ENCODE assay signal across 24 cellular contexts in genomic region chr4:177726111-177726510, GRCh38.
DNase-seq lines count a peak whose midpoint lies in the region; ATAC-seq and TF ChIP-seq lines count a peak whose summit lies in the region.
"Had no signal": no experiment of that assay in that cellular context is flagged by ENCODE, and none has a peak within 500 bp of the region (broad histone marks: within the 10 kb centered on the region; RNA-seq: fewer than 3 reads in every experiment).

No MANE protein-coding gene starts in this region.

- H3K27me3 ChIP-seq in breast epithelium (no peaks in the 10 kb centered on the region), fibroblast of lung (ENCODE audit: control insufficient read depth, insufficient read depth, low read length) (no peaks in the 10 kb centered on the region), A673 (replicated peaks; ENCODE audit: insufficient read depth, low read depth, low read length, poor library complexity) (no peaks in the 10 kb centered on the region)
- H3K27me3 ChIP-seq: cardiac muscle cell, SJSA1 had no signal

- H3K9me3 ChIP-seq in breast epithelium, result no peaks in the 10 kb centered on the region
- H3K9me3 ChIP-seq in fibroblast of lung (ENCODE audit: control insufficient read depth, insufficient read depth, low read depth, low read length), result no peaks in the 10 kb centered on the region
- no peaks in the 10 kb centered on the region for H3K9me3 ChIP-seq in A673 (ENCODE audit: low read depth, low read length, poor library complexity, severe bottlenecking)
- H3K9me3 ChIP-seq: SJSA1 had no signal

- H3K4me1 Mint-ChIP-seq in MCF 10A (ENCODE audit: insufficient read depth, unreplicated experiment), result peaks cover 6% of the 10 kb centered on the region
- H3K4me1 Mint-ChIP-seq: B cell; CD8-positive, alpha-beta memory T cell had no signal

- H3K79me2 ChIP-seq in fibroblast of lung (ENCODE audit: control insufficient read depth, insufficient read depth, low read length), result no peaks in the 10 kb centered on the region

- POLR2A ChIA-PET in MCF 10A (lab: Yijun Ruan, JAX), result no interaction called here
- POLR2A ChIA-PET in A673 (lab: Charles Lee; ENCODE audit: low non-redundant PET), result no interaction called here

- peak overlapping the region; percentile 1 for H3K27ac Mint-ChIP-seq in MCF 10A (ENCODE audit: low read depth, unreplicated experiment)
- H3K27ac Mint-ChIP-seq: activated T-cell treated with anti-CD3 and anti-CD28 coated beads, Interleukin-2, amount 50 U/mL, for 24 hours; B cell; CD8-positive, alpha-beta memory T cell; endodermal cell; progenitor cell of endocrine pancreas had no signal

- BruUV-seq in MCF 10A (replicated peaks; lab: Mats Ljungman, UMichigan) (no TSS peak), A673 (replicated peaks; lab: Mats Ljungman, UMichigan) (no TSS peak)

- no peak for TF ChIP-seq POLR2A in breast epithelium (IDR thresholded peaks at IDR 0.05)

- CTCF ChIA-PET in MCF 10A (lab: Yijun Ruan, JAX) (no interaction called here), A673 (lab: Charles Lee) (no interaction called here)

- intact Hi-C loops in MCF 10A (cut with micrococcal nuclease) (no loop called here), breast epithelium (cut with DNase I; ENCODE audit: low total_unique reads) (no loop called here), A673 (cut with micrococcal nuclease; ENCODE audit: unreplicated experiment) (no loop called here)

- H3K4me1 ChIP-seq in breast epithelium, result no peaks in the 10 kb centered on the region
- H3K4me1 ChIP-seq in fibroblast of lung (ENCODE audit: control insufficient read depth, extremely low read depth, insufficient read depth, low read length), result no peaks in the 10 kb centered on the region
- H3K4me1 ChIP-seq in A673 (ENCODE audit: insufficient read depth, low read length, poor library complexity, severe bottlenecking), result no peaks in the 10 kb centered on the region
- H3K4me1 ChIP-seq: SJSA1 had no signal

- H4K20me1 ChIP-seq in fibroblast of lung (ENCODE audit: control insufficient read depth, extremely low read depth, insufficient read depth, low read length), result no peaks in the 10 kb centered on the region

- H3K9ac ChIP-seq in fibroblast of lung (ENCODE audit: insufficient read depth, low read length), result no peak overlapping the region

- H2AFZ ChIP-seq in fibroblast of lung (ENCODE audit: low read length), result no peak overlapping the region

- no peaks in the 10 kb centered on the region for H3K36me3 Mint-ChIP-seq in MCF 10A (ENCODE audit: insufficient read depth, unreplicated experiment)
- H3K36me3 Mint-ChIP-seq: CD8-positive, alpha-beta memory T cell had no signal

- no peak overlapping the region for H3K4me2 ChIP-seq in fibroblast of lung (ENCODE audit: extremely low read depth, insufficient read depth, low read length)

- H3K27me3 Mint-ChIP-seq in MCF 10A (ENCODE audit: insufficient read depth, unreplicated experiment), result no peaks in the 10 kb centered on the region
- H3K27me3 Mint-ChIP-seq: activated T-cell treated with anti-CD3 and anti-CD28 coated beads, Interleukin-2, amount 50 U/mL, for 24 hours; B cell; progenitor cell of endocrine pancreas had no signal

- H3K36me3 ChIP-seq in breast epithelium (no peaks in the 10 kb centered on the region), fibroblast of lung (ENCODE audit: control insufficient read depth, insufficient read depth, low read length) (no peaks in the 10 kb centered on the region), A673 (ENCODE audit: insufficient read depth, low read length, poor library complexity, severe bottlenecking) (no peaks in the 10 kb centered on the region)
- H3K36me3 ChIP-seq: cardiac muscle cell, SJSA1 had no signal

- H3K27ac ChIP-seq in breast epithelium (no peak overlapping the region), fibroblast of lung (ENCODE audit: insufficient read depth, low read length) (no peak overlapping the region), A673 (ENCODE audit: low read depth, low read length, poor library complexity, severe bottlenecking) (no peak overlapping the region)
- H3K27ac ChIP-seq: cardiac muscle cell, SJSA1 had no signal

- H3K4me3 ChIP-seq in breast epithelium (no peak overlapping the region), fibroblast of lung (replicated peaks in 1 of 4; ENCODE audit: control extremely low read depth in 1 of 4, insufficient read depth in 1 of 4, low read depth in 3 of 4, low read length in 4 of 4) (no peak overlapping the region), skeletal muscle cell (ENCODE audit: low read depth, low read length) (no peak overlapping the region), A673 (ENCODE audit: low read depth, low read length, poor library complexity, severe bottlenecking) (no peak overlapping the region)
- H3K4me3 ChIP-seq: cardiac muscle cell, SJSA1 had no signal

- TF ChIP-seq CTCF in MCF 10A (IDR thresholded peaks at IDR 0.05; ENCODE audit: unreplicated experiment) (no peak), breast epithelium (IDR thresholded peaks at IDR 0.05) (no peak), fibroblast of lung (conservative IDR thresholded peaks at IDR 0.05 in 1 of 2, IDR thresholded peaks at IDR 0.05 in 1 of 2; ENCODE audit: low read depth in 1 of 2, low read length in 2 of 2) (no peak), omental fat pad (IDR thresholded peaks at IDR 0.05) (no peak), A673 (conservative IDR thresholded peaks at IDR 0.05; ENCODE audit: low read depth, low read length) (no peak)

- peak; percentile 72 for DNase-seq in MCF 10A (ENCODE audit: unreplicated experiment)
- no peak for DNase-seq in breast epithelium (ENCODE audit: low spot score in 2 of 2)
- peak; percentile 10 for DNase-seq in RPMI7951 (ENCODE audit: low read depth)
- DNase-seq in fibroblast of lung (ENCODE audit: low read depth in 2 of 2), result peak; percentile 41 to 62
- peak; percentile 22 for DNase-seq in skeletal muscle cell (ENCODE audit: low read depth)
- DNase-seq in omental fat pad (ENCODE audit: low spot score), result no peak
- no peak for DNase-seq in NCI-H2107 treated with DMSO at 0.1 percent for 48 hours (lab: John Stamatoyannopoulos, UW; ENCODE audit: unreplicated experiment)
- no peak for DNase-seq in A673 (ENCODE audit: low spot score)
- DNase-seq: activated CD4-positive, alpha-beta T cell treated with anti-CD3 and anti-CD28 coated beads for 4 hours; activated T-cell treated with anti-CD3 and anti-CD28 coated beads, Interleukin-2, amount 50 U/mL, for 24 hours; CD8-positive, alpha-beta memory T cell; cortex of kidney; DMS153; endodermal cell; glutamatergic neuron; H7; NCI-H1105; NCI-H2029; NCI-H345; substantia nigra had no signal

- peaks cover 5% of the 10 kb centered on the region for H3K9me3 Mint-ChIP-seq in MCF 10A (ENCODE audit: unreplicated experiment)
- H3K9me3 Mint-ChIP-seq: activated T-cell treated with anti-CD3 and anti-CD28 coated beads, Interleukin-2, amount 50 U/mL, for 24 hours had no signal

- no peak for ATAC-seq in omental fat pad (ENCODE audit: low FRiP score)

- no peak overlapping the region for H3K4me3 Mint-ChIP-seq in MCF 10A (ENCODE audit: unreplicated experiment)
- H3K4me3 Mint-ChIP-seq: activated T-cell treated with anti-CD3 and anti-CD28 coated beads, Interleukin-2, amount 50 U/mL, for 24 hours; B cell; CD8-positive, alpha-beta memory T cell; endodermal cell had no signal

Comparison
In these comparisons a context has a peak if more than half of its experiments do, and no peak if none do; other contexts are left out.
1. DNase-seq: peak in MCF 10A (single experiment), RPMI7951 (single experiment), fibroblast of lung (2 of 2) and skeletal muscle cell (single experiment); none in breast epithelium (0 of 2), omental fat pad (single experiment), NCI-H2107 treated with DMSO at 0.1 percent for 48 hours (single experiment) and A673 (single experiment).